Comparison of ENCODE assay signal across 21 cellular contexts in genomic region chr6:119331676-119332286, GRCh38.
"Had no signal": no experiment of that assay in that cellular context is flagged by ENCODE, and none has a peak within 500 bp of the region (broad histone marks: within the 10 kb centered on the region; RNA-seq: fewer than 3 reads in every experiment).

No MANE protein-coding gene starts in this region.

- H3K36me3 Mint-ChIP-seq: natural killer cell treated with Interleukin-12 subunit alpha and Interleukin-12 subunit beta and Interleukin-15 and Interleukin-18, amount 100 ng/mL, for 72 hours had no signal

- H3K4me3 ChIP-seq: adrenal gland, colonic mucosa, heart left ventricle, left ventricle myocardium inferior, psoas muscle, sigmoid colon had no signal

- H3K9me3 ChIP-seq: adrenal gland, colonic mucosa, heart left ventricle, left ventricle myocardium inferior, psoas muscle, sigmoid colon had no signal

- ATAC-seq: heart left ventricle; natural killer cell treated with Interleukin-12 subunit alpha and Interleukin-12 subunit beta and Interleukin-15 and Interleukin-18, amount 100 ng/mL, for 72 hours; psoas muscle had no signal

- H3K36me3 ChIP-seq: colonic mucosa, left ventricle myocardium inferior, WERI-Rb-1 had no signal

- H3K27ac ChIP-seq: adrenal gland, colonic mucosa, heart left ventricle, left ventricle myocardium inferior, psoas muscle, sigmoid colon, WERI-Rb-1 had no signal

- H3K9me3 Mint-ChIP-seq: activated T-helper 1 cell treated with anti-CD3 and anti-CD28 coated beads, Interleukin-12 subunit alpha, Interleukin-12 subunit beta, Interleukin-2, Interleukin-4 antibody, amounts not matched to agents 30 ng/mL and 10 ng/mL and 1 ng/mL, durations not matched to agents 14 hours and 24 hours and 36 hours; memory B cell; natural killer cell treated with Interleukin-12 subunit alpha and Interleukin-12 subunit beta and Interleukin-15 and Interleukin-18, amount 100 ng/mL, for 72 hours had no signal

- FAIRE-seq: frontal cortex had no signal

- H3K4me3 Mint-ChIP-seq: activated T-helper 1 cell treated with anti-CD3 and anti-CD28 coated beads, Interleukin-12 subunit alpha, Interleukin-12 subunit beta, Interleukin-2, Interleukin-4 antibody, amounts not matched to agents 30 ng/mL and 10 ng/mL and 1 ng/mL, durations not matched to agents 14 hours and 24 hours and 36 hours; memory B cell; natural killer cell treated with Interleukin-12 subunit alpha and Interleukin-12 subunit beta and Interleukin-15 and Interleukin-18, amount 100 ng/mL, for 72 hours had no signal

- H3K27ac Mint-ChIP-seq: activated T-helper 1 cell treated with anti-CD3 and anti-CD28 coated beads, Interleukin-12 subunit alpha, Interleukin-12 subunit beta, Interleukin-2, Interleukin-4 antibody, amounts not matched to agents 30 ng/mL and 10 ng/mL and 1 ng/mL, durations not matched to agents 14 hours and 24 hours and 36 hours; memory B cell; natural killer cell treated with Interleukin-12 subunit alpha and Interleukin-12 subunit beta and Interleukin-15 and Interleukin-18, amount 100 ng/mL, for 72 hours had no signal

- H3K27me3 Mint-ChIP-seq: memory B cell; natural killer cell treated with Interleukin-12 subunit alpha and Interleukin-12 subunit beta and Interleukin-15 and Interleukin-18, amount 100 ng/mL, for 72 hours had no signal

- H3K4me1 ChIP-seq: psoas muscle had no signal

- DNase-seq: activated CD4-positive, alpha-beta T cell treated with anti-CD3 and anti-CD28 coated beads for 4 hours; activated naive CD4-positive, alpha-beta T cell treated with Interleukin-2 at 50 U/mL for 16 hours; adrenal gland; caudate nucleus; colonic mucosa; effector CD8-positive, alpha-beta T cell; heart left ventricle; islet precursor cell; left ventricle myocardium inferior; occipital lobe; psoas muscle; sigmoid colon; stimulated activated CD4-positive, alpha-beta T cell treated with anti-CD3 and anti-CD28 coated beads, Interleukin-2, amount 100 ng/mL, for 24 hours; stimulated activated naive CD4-positive, alpha-beta T cell; substantia nigra; trophoblast cell; WERI-Rb-1 had no signal

- H3K27me3 ChIP-seq: adrenal gland, colonic mucosa, heart left ventricle, sigmoid colon had no signal
